ENCODE assay signal across 10 cellular contexts in the genomic region with DNA sequence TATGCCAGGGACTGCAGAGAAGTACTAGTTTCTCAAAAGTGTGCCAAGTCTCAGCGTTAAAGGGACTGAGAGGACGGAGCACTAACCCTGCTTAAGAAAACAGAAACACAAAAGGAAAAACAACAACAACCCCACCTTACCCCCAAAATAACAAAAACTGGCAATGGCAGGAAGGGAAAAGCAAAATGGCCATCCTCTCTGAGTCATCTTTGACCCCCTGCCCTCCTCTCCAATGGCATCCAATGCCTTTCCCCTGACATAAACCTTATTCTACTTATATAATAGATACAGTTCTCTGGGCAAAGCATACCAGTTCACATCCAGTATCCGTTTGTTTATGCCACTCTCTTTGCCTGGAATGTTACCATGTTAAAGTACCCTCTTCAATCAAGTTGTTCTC. TPM values are rescaled to one million over a fixed set of nuclear protein-coding genes. Genes with fewer than 3 reads are reported as not detected.
DNase-seq lines count a peak whose midpoint lies in the region; ATAC-seq and TF ChIP-seq lines count a peak whose summit lies in the region.
"Had no signal": no experiment of that assay in that cellular context is flagged by ENCODE, and none has a peak within 500 bp of the region (broad histone marks: within the 10 kb centered on the region; RNA-seq: fewer than 3 reads in every experiment).

No MANE protein-coding gene starts in this region.

- no peaks in the 10 kb centered on the region for H3K27me3 ChIP-seq in DND-41 (ENCODE audit: insufficient read depth, low read length, poor library complexity)
- no peaks in the 10 kb centered on the region for H3K27me3 ChIP-seq in brain microvascular endothelial cell (replicated peaks)
- H3K27me3 ChIP-seq in naive thymus-derived CD4-positive, alpha-beta T cell (ENCODE audit: control insufficient read depth in 2 of 2, insufficient read depth in 2 of 2, low read length in 2 of 2), result no peaks in the 10 kb centered on the region
- no peaks in the 10 kb centered on the region for H3K27me3 ChIP-seq in heart right ventricle

- POLR2A ChIA-PET in naive thymus-derived CD4-positive, alpha-beta T cell (lab: Charles Lee), result no interaction called here

- CTCF ChIA-PET in naive thymus-derived CD4-positive, alpha-beta T cell (lab: Charles Lee), result no interaction called here

- peak overlapping the region; percentile 79 for H3K4me2 ChIP-seq in DND-41 (ENCODE audit: insufficient read depth, low read length)

- H3K9me3 ChIP-seq in DND-41 (ENCODE audit: insufficient read depth, low read length, severe bottlenecking) (no peaks in the 10 kb centered on the region), heart right ventricle (peaks cover 0 to 6% (median 0%) of the 10 kb centered on the region in 11 donors)
- H3K9me3 ChIP-seq in naive thymus-derived CD4-positive, alpha-beta T cell (ENCODE audit: control insufficient read depth in 2 of 3, low read length in 3 of 3), result no peaks in the 10 kb centered on the region

- in situ Hi-C loops in brain microvascular endothelial cell (cut with HindIII; ENCODE audit: low pct_ligation_motif_present, low sequenced_read_pairs), result no loop called here

- H3K36me3 ChIP-seq in DND-41 (ENCODE audit: insufficient read depth, low read length) (peaks cover 16% of the 10 kb centered on the region; the same call in 1 of the 2 replicates), brain microvascular endothelial cell (replicated peaks) (no peaks in the 10 kb centered on the region), heart right ventricle (peaks cover 0 to 21% (median 0%) of the 10 kb centered on the region in 9 donors)
- H3K36me3 ChIP-seq in naive thymus-derived CD4-positive, alpha-beta T cell (ENCODE audit: control insufficient read depth in 2 of 3, insufficient read depth in 3 of 3, low read length in 3 of 3), result peaks cover 0 to 4% (median 3%) of the 10 kb centered on the region in 3 experiments

- peaks cover 65% of the 10 kb centered on the region for H3K79me2 ChIP-seq in DND-41 (ENCODE audit: insufficient read depth, low read length)

- peak overlapping the region; percentile 86 to 90; a peak in 3 of 4 replicates for H3K4me3 ChIP-seq in DND-41 (ENCODE audit: low read depth in 1 of 2, low read length in 2 of 2)
- peak overlapping the region; percentile 97 for H3K4me3 ChIP-seq in LNCaP clone FGC (ENCODE audit: low read depth, low read length)
- H3K4me3 ChIP-seq in brain microvascular endothelial cell (ENCODE audit: low read depth, low read length), result peak overlapping the region; percentile 6
- H3K4me3 ChIP-seq in naive thymus-derived CD4-positive, alpha-beta T cell (ENCODE audit: low read length), result peak overlapping the region; percentile 70
- H3K4me3 ChIP-seq in heart right ventricle, result peak overlapping the region in 4 of 10 donors; percentile 86 to 95 (median 90)

- H3K27me3 Mint-ChIP-seq in naive thymus-derived CD4-positive, alpha-beta T cell, result peaks cover 0 to 5% (median 0%) of the 10 kb centered on the region in 5 donors

- no peak for ATAC-seq in DND-41 (ENCODE audit: insufficient read depth, low read depth)
- ATAC-seq in naive thymus-derived CD4-positive, alpha-beta T cell, result no peak
- no peak for ATAC-seq in GM18519 (IDR thresholded peaks at IDR 0.05; ENCODE audit: low FRiP score, unreplicated experiment)
- ATAC-seq in GM18502 (IDR thresholded peaks at IDR 0.05; ENCODE audit: poor library complexity, unreplicated experiment), result no peak
- no peak for ATAC-seq in heart right ventricle
- ATAC-seq: left ventricle myocardium superior had no signal

- no peak overlapping the region for H3K27ac ChIP-seq in DND-41 (ENCODE audit: low read length)
- no peak overlapping the region for H3K27ac ChIP-seq in brain microvascular endothelial cell
- no peak overlapping the region for H3K27ac ChIP-seq in naive thymus-derived CD4-positive, alpha-beta T cell (ENCODE audit: low read depth, low read length)
- H3K27ac ChIP-seq in heart right ventricle, result no peak overlapping the region

- WGBS in heart right ventricle, 2 donors, result 57 to 61% methylated on average over 3 of the region's 3 CpGs

- no peak overlapping the region for H2AFZ ChIP-seq in DND-41 (ENCODE audit: low read depth, low read length)

- TF ChIP-seq CTCF in DND-41 (IDR thresholded peaks at IDR 0.05; ENCODE audit: borderline replicate concordance, extremely low read depth, low read length, poor library complexity, severe bottlenecking), result no peak
- no peak for TF ChIP-seq CTCF in LNCaP clone FGC (IDR thresholded peaks at IDR 0.05; ENCODE audit: control insufficient read depth, extremely low read depth, insufficient read depth)
- no peak for TF ChIP-seq CTCF in brain microvascular endothelial cell (IDR thresholded peaks at IDR 0.05; ENCODE audit: low read depth, low read length, missing control alignments)
- no peak for TF ChIP-seq CTCF in heart right ventricle (IDR thresholded peaks at IDR 0.05)

- H3K36me3 Mint-ChIP-seq in naive thymus-derived CD4-positive, alpha-beta T cell, result peaks cover 0 to 14% (median 10%) of the 10 kb centered on the region in 5 donors

- H3K4me1 Mint-ChIP-seq in naive thymus-derived CD4-positive, alpha-beta T cell, result peaks cover 31 to 65% (median 59%) of the 10 kb centered on the region in 7 donors

- DNase-seq in DND-41, result no peak
- DNase-seq in LNCaP clone FGC (ENCODE audit: low read depth), result no peak
- peak; percentile 39 for DNase-seq in brain microvascular endothelial cell
- DNase-seq in naive thymus-derived CD4-positive, alpha-beta T cell, result no peak
- no peak for DNase-seq in heart right ventricle
- DNase-seq in dedifferentiated amniotic fluid mesenchymal stem cell (ENCODE audit: extremely low spot score), result no peak
- DNase-seq: anterior cingulate cortex, left ventricle myocardium superior had no signal

- H3K4me1 ChIP-seq in DND-41 (ENCODE audit: insufficient read depth, low read length) (peaks cover 31% of the 10 kb centered on the region), heart right ventricle (peaks cover 5 to 29% (median 18%) of the 10 kb centered on the region in 9 donors)
- peaks cover 19 to 23% of the 10 kb centered on the region in 2 donors for H3K4me1 ChIP-seq in naive thymus-derived CD4-positive, alpha-beta T cell (ENCODE audit: control insufficient read depth in 2 of 2, insufficient read depth in 2 of 2, low read length in 2 of 2)

- peak overlapping the region; percentile 69 for H3K9ac ChIP-seq in DND-41 (ENCODE audit: low read depth, low read length)

- H3K9me3 Mint-ChIP-seq in naive thymus-derived CD4-positive, alpha-beta T cell, result no peaks in the 10 kb centered on the region

- peak overlapping the region; percentile 95 to 99 (median 97) for H3K4me3 Mint-ChIP-seq in naive thymus-derived CD4-positive, alpha-beta T cell

- intact Hi-C loops in naive thymus-derived CD4-positive, alpha-beta T cell (cut with micrococcal nuclease), result loop anchor here (10.0 kb wide), 2 partner anchors 1088 to 1772 kb away; no protein-coding TSS in a partner anchor
- intact Hi-C loops in heart right ventricle (cut with DNase I), result no loop called here

- H3K27ac Mint-ChIP-seq in naive thymus-derived CD4-positive, alpha-beta T cell, result peak overlapping the region in 8 of 9 donors; percentile 68 to 97 (median 94)

- H4K20me1 ChIP-seq in DND-41 (ENCODE audit: insufficient read depth, low read length), result peaks cover 17% of the 10 kb centered on the region; the same call in 1 of the 2 replicates

RNA-seq across cellular contexts. Expression of a gene that starts 1.6 kb away (rescaled TPM):
- total RNA-seq in naive thymus-derived CD4-positive, alpha-beta T cell, result 10 to 100 TPM; 11.8 to 27.3 (median 19.0) TPM
- polyA plus RNA-seq in naive thymus-derived CD4-positive, alpha-beta T cell, result 10 to 100 TPM; 30.9 to 40.1 TPM
- total RNA-seq in heart right ventricle, result 10 to 100 TPM in 3 of 10 donors, 1 to 10 TPM in 7; 6.9 to 10.9 (median 8.7) TPM
- 1 to 10 TPM; 5.1 to 6.5 TPM for polyA plus RNA-seq in heart right ventricle

Comparison
In these comparisons a context has a peak if more than half of its experiments do, and no peak if none do; other contexts are left out.
1. intact Hi-C loops: an anchor here in naive thymus-derived CD4-positive, alpha-beta T cell (10.0 kb wide); none called in heart right ventricle.